Comparison of ENCODE assay signal across 9 cellular contexts in genomic region chr19:35901854-35902661, GRCh38. TPM values are rescaled to one million over a fixed set of nuclear protein-coding genes. Genes with fewer than 3 reads are reported as not detected.
DNase-seq lines count a peak whose midpoint lies in the region; ATAC-seq, FAIRE-seq and TF ChIP-seq lines count a peak whose summit lies in the region.
"Had no signal": no experiment of that assay in that cellular context is flagged by ENCODE, and none has a peak within 500 bp of the region (broad histone marks: within the 10 kb centered on the region; RNA-seq: fewer than 3 reads in every experiment).

Gene HCST (plus strand): TSS chr19:35902529. CDS start chr19:35902594, 65 bp downstream.

- no peak for TF ChIP-seq RAD21 in K562 (CRISPR knock-in tag; conservative IDR thresholded peaks at IDR 0.05 in 1 of 2, IDR thresholded peaks at IDR 0.05 in 1 of 2)

- peaks cover 19 to 41% of the 10 kb centered on the region in 2 experiments for H3K4me1 ChIP-seq in K562 (replicated peaks in 1 of 2; ENCODE audit: control insufficient read depth in 2 of 2, insufficient read depth in 2 of 2, low read length in 2 of 2)

- TF ChIP-seq POLR2A in K562 (conservative IDR thresholded peaks at IDR 0.05), result no peak

- no TSS peak for BruUV-seq in K562 (replicated peaks; lab: Mats Ljungman, UMichigan)

- POLR2A ChIA-PET in K562 (lab: Yijun Ruan, JAX), result interaction anchor here (0.7 to 1.2 kb wide), 2 partner anchors 10 to 33 kb away, joined by 3 to 4 read pairs; no protein-coding TSS in a partner anchor

- intact Hi-C loops in K562 (cut with micrococcal nuclease), result no loop called here

- peak within 1 kb of the TSS; percentile 36 for H3K4me3 ChIP-seq in K562

- peaks cover 19% of the 10 kb centered on the region; the same call in 2 of the 3 replicates for H3K79me2 ChIP-seq in K562 (ENCODE audit: control insufficient read depth, insufficient read depth, low read length)

- in situ Hi-C loops in K562 (cut with MboI), result no loop called here

- peaks cover 12% of the 10 kb centered on the region; the same call in 1 of the 3 replicates for H3K36me3 ChIP-seq in K562 (ENCODE audit: control insufficient read depth, insufficient read depth, low read length)

- DNase-seq in activated CD8-positive, alpha-beta memory T cell treated with anti-CD3 and anti-CD28 coated beads for 24 hours, result peak; percentile 76
- DNase-seq in activated CD8-positive, alpha-beta memory T cell treated with anti-CD3 and anti-CD28 coated beads, Interleukin-2, amount 50 U/mL, for 4 hours, result no peak
- DNase-seq in RCC 7860 (ENCODE audit: low spot score) (peak; percentile 15), K562 (ENCODE audit: extremely low read depth in 1 of 4, low spot score in 3 of 4) (peak in 1 of 4 experiments; percentile 32), medulla oblongata (ENCODE audit: extremely low spot score) (peak; percentile 60), middle frontal gyrus (ENCODE audit: extremely low spot score, low spot score) (no peak), NCI-H2227 treated with DMSO at 0.1 percent for 48 hours (lab: John Stamatoyannopoulos, UW) (no peak), occipital lobe (lab: John Stamatoyannopoulos, UW) (no peak)

- CTCF ChIA-PET in K562 (lab: Yijun Ruan, JAX; ENCODE audit: low intra/inter-chr PET ratio), result no interaction called here

- H3K9me1 ChIP-seq in K562 (ENCODE audit: control insufficient read depth, insufficient read depth, low read length), result no peaks in the 10 kb centered on the region

- H2AFZ ChIP-seq in K562 (ENCODE audit: low read depth, low read length), result peak within 1 kb of the TSS; percentile 81

- no peak for TF ChIP-seq CTCF in K562 (IDR thresholded peaks at IDR 0.05 in 2 of 3, conservative IDR thresholded peaks at IDR 0.05 in 1 of 3; ENCODE audit: insufficient read depth in 2 of 3, low read depth in 1 of 3, low read length in 3 of 3)

- peak within 1 kb of the TSS; percentile 9; the same call in 1 of the 3 replicates for H3K27ac ChIP-seq in K562 (ENCODE audit: extremely low read depth, low read depth, low read length)

- no peaks in the 10 kb centered on the region for H4K20me1 ChIP-seq in K562 (replicated peaks; ENCODE audit: control insufficient read depth, insufficient read depth, low read length)

- TF ChIP-seq EP300 in K562 (IDR thresholded peaks at IDR 0.05; ENCODE audit: low read length), result no peak

- peak within 1 kb of the TSS; percentile 21 to 61; a peak in 3 of 4 replicates for H3K9ac ChIP-seq in K562 (ENCODE audit: insufficient read depth in 1 of 2, low read depth in 2 of 2, low read length in 2 of 2)

- H3K27me3 ChIP-seq in K562 (ENCODE audit: control insufficient read depth in 2 of 2, insufficient read depth in 2 of 2, low read length in 2 of 2), result no peaks in the 10 kb centered on the region

- FAIRE-seq in RCC 7860 (lab: Jason Lieb, UNC), result no peak
- FAIRE-seq in K562 (lab: Jason Lieb, UNC), result peak; percentile 40

- H3K9me3 ChIP-seq in K562 (replicated peaks; ENCODE audit: control insufficient read depth, insufficient read depth, low read depth, low read length), result no peaks in the 10 kb centered on the region

- 22% methylated on average over 6 of the region's 6 CpGs for WGBS in K562 (ENCODE audit: insufficient coverage, low coverage, missing lambda C conversion rate)

- ATAC-seq in K562, result no peak

- peak within 1 kb of the TSS; percentile 77 for H3K4me2 ChIP-seq in K562 (ENCODE audit: insufficient read depth, low read length)

TF ChIP-seq in K562, 482 proteins besides CTCF, POLR2A, EP300 and RAD21:
- TF ChIP-seq ZBTB7A (IDR thresholded peaks at IDR 0.05; ENCODE audit: borderline replicate concordance, control insufficient read depth, low read depth, low read length) (peak; percentile 49; the same call in 1 of the 2 replicates), RBBP5 (IDR thresholded peaks at IDR 0.05; ENCODE audit: borderline replicate concordance, insufficient read depth, low read length, poor library complexity, severe bottlenecking) (no peak), IRF2 (CRISPR knock-in tag; IDR thresholded peaks at IDR 0.05) (0 out of 2 replicates have a peak, but pooled peaks have one; percentile 46), EGR1 (conservative IDR thresholded peaks at IDR 0.05) (peak; percentile 36)

RNA-seq across cellular contexts. Expression of gene HCST, which starts in this region (rescaled TPM):
- 1.0 TPM in 1 of 2 replicates, not detected in the other for total RNA-seq in K562 (2011; cell fraction: chromatin; rRNA removed; ENCODE audit: low replicate concordance)
- 1.7 and 2.2 TPM in 2 replicates for total RNA-seq in K562 (2011; cell fraction: nucleolus; rRNA removed)
- 0.81 and 2.4 TPM in 2 replicates for total RNA-seq in K562 (2011; cell fraction: nucleoplasm; rRNA removed)
- total RNA-seq in K562 (2014; rRNA removed), result not detected in 2 replicates
- total RNA-seq in K562 (2014; rRNA removed; fragmentation: Illumina TruSeq; extraction: Trizol), result 0.29 TPM in 1 of 2 replicates, not detected in the other
- 0.65 and 0.94 TPM in 2 replicates for total RNA-seq in K562 (2015; rRNA removed; fragmentation: Illumina TruSeq; extraction: Trizol)
- total RNA-seq in K562 (2021), result 0.47 and 1.6 TPM in 2 replicates
- polyA plus RNA-seq in K562 (2011; rRNA removed), result 1.3 and 1.9 TPM in 2 replicates
- polyA plus RNA-seq in K562 (2011; cell fraction: cytosol; rRNA removed), result 1.4 and 17.5 TPM in 2 replicates
- 0.86 and 1.3 TPM in 2 replicates for polyA plus RNA-seq in K562 (2011; cell fraction: nucleus; rRNA removed)
- polyA plus RNA-seq in K562 (2012), result 1.2 and 1.6 TPM in 2 replicates
- not detected in 2 replicates for polyA plus RNA-seq in K562 (2014; fragmentation: Illumina TruSeq; extraction: Trizol)
- 1 to 10 TPM in 1 of 2 experiments, under 1 TPM in 1; 0.95 to 1.0 TPM for polyA plus RNA-seq in K562 (2014; fragmentation: Nextera tagmentation; extraction: Ambion mirVana)
- 1.1 and 1.9 TPM in 2 replicates for polyA plus RNA-seq in K562 (2014; rRNA removed)
- polyA minus RNA-seq in K562 (2011; rRNA and poly(A)+ RNA removed), result 1.7 TPM in 1 of 2 replicates, not detected in the other
- 1.8 TPM in 1 of 2 replicates, not detected in the other for polyA minus RNA-seq in K562 (2011; cell fraction: cytosol; rRNA and poly(A)+ RNA removed)
- polyA minus RNA-seq in K562 (2011; cell fraction: nucleus; rRNA and poly(A)+ RNA removed), result not detected in 2 replicates
- not detected for total RNA-seq in occipital lobe
- polyA plus RNA-seq: neural cell had no signal

Comparison
In these comparisons a context has a peak if more than half of its experiments do, and no peak if none do; other contexts are left out.
1. DNase-seq: peak in activated CD8-positive, alpha-beta memory T cell treated with anti-CD3 and anti-CD28 coated beads for 24 hours (single experiment), RCC 7860 (single experiment) and medulla oblongata (single experiment); none in activated CD8-positive, alpha-beta memory T cell treated with anti-CD3 and anti-CD28 coated beads, Interleukin-2, amount 50 U/mL, for 4 hours (single experiment), middle frontal gyrus (single experiment), NCI-H2227 treated with DMSO at 0.1 percent for 48 hours (single experiment) and occipital lobe (single experiment).